Comparison of ENCODE assay signal across 1 cellular context in the genomic region with DNA sequence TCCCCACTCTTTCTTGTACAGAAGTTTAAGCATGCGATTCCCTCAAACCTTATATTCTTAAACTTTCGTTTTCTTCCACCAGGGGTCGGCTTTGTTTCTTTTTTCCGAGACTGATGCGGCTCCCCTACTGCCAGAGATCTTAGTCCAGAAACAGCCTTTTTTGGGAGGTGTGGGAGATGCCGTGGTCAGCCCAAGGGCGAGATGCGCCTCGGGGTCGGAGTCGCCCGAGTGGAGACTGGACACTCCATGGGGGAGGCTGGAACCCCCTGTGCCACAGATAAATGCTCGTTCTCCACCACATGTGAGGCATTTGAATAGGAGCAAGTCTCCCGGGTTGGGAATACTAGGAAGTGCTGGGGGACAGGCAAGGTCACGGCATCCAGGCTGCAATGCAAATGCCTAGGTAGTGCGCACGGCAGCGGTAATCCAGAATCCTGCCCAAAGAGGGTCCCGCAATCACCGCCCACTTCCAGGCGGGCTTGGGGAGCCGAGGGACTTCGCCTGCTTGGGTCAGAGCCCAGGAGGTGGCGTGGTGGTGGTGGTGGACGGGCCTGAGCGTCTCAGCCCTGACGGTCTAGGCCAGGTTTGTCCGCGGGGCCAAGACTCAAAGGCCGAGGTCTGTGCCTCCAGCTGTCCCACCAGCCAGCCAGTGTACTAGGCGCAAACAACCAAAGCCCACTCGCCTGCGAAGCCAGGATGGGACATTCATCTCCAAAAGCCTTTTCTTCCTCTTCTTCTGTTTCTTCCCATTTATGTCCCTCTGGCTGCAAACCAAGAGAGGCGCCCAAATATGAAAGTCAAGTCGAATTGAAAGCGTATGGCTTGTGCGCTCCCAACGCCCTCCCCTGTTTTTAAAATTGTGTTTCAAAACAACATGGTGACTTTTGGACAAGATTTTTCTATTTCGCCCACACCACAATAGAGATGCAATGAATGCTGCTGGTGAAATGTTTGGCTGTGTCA.
A peak's percentile ranks its signal among the peaks of the same experiment; 100 is the strongest.
TF ChIP-seq lines count a peak whose summit lies in the region.

No MANE protein-coding gene starts in this region.

TF ChIP-seq in HepG2, 621 proteins besides CTCF, POLR2A, EP300 and RAD21 (continued from another document):
- TF ChIP-seq, protein P1, sequence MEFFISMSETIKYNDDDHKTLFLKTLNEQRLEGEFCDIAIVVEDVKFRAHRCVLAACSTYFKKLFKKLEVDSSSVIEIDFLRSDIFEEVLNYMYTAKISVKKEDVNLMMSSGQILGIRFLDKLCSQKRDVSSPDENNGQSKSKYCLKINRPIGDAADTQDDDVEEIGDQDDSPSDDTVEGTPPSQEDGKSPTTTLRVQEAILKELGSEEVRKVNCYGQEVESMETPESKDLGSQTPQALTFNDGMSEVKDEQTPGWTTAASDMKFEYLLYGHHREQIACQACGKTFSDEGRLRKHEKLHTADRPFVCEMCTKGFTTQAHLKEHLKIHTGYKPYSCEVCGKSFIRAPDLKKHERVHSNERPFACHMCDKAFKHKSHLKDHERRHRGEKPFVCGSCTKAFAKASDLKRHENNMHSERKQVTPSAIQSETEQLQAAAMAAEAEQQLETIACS (CRISPR knock-in tag; IDR thresholded peaks at IDR 0.05) = no peak
- 0 out of 2 replicates have a peak, but pooled peaks have one; percentile 31 for TF ChIP-seq CAMTA2 (CRISPR knock-in tag; IDR thresholded peaks at IDR 0.05; ENCODE audit: borderline replicate concordance)
- TF ChIP-seq, protein P2, sequence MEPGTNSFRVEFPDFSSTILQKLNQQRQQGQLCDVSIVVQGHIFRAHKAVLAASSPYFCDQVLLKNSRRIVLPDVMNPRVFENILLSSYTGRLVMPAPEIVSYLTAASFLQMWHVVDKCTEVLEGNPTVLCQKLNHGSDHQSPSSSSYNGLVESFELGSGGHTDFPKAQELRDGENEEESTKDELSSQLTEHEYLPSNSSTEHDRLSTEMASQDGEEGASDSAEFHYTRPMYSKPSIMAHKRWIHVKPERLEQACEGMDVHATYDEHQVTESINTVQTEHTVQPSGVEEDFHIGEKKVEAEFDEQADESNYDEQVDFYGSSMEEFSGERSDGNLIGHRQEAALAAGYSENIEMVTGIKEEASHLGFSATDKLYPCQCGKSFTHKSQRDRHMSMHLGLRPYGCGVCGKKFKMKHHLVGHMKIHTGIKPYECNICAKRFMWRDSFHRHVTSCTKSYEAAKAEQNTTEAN (CRISPR knock-in tag; conservative IDR thresholded peaks at IDR 0.05) = no peak
- TF ChIP-seq TMF1 (CRISPR knock-in tag; IDR thresholded peaks at IDR 0.05; ENCODE audit: low read depth) = no peak
- TF ChIP-seq, protein P3, sequence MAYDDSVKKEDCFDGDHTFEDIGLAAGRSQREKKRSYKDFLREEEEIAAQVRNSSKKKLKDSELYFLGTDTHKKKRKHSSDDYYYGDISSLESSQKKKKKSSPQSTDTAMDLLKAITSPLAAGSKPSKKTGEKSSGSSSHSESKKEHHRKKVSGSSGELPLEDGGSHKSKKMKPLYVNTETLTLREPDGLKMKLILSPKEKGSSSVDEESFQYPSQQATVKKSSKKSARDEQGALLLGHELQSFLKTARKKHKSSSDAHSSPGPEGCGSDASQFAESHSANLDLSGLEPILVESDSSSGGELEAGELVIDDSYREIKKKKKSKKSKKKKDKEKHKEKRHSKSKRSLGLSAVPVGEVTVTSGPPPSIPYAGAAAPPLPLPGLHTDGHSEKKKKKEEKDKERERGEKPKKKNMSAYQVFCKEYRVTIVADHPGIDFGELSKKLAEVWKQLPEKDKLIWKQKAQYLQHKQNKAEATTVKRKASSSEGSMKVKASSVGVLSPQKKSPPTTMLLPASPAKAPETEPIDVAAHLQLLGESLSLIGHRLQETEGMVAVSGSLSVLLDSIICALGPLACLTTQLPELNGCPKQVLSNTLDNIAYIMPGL (CRISPR knock-in tag; IDR thresholded peaks at IDR 0.05; ENCODE audit: borderline replicate concordance in 1 of 2, low read depth in 1 of 2) = peak; percentile 26 to 40; a peak in 1 of 4 replicates
- TF ChIP-seq FOXM1 (CRISPR knock-in tag; IDR thresholded peaks at IDR 0.05) = no peak
- TF ChIP-seq, protein P4, sequence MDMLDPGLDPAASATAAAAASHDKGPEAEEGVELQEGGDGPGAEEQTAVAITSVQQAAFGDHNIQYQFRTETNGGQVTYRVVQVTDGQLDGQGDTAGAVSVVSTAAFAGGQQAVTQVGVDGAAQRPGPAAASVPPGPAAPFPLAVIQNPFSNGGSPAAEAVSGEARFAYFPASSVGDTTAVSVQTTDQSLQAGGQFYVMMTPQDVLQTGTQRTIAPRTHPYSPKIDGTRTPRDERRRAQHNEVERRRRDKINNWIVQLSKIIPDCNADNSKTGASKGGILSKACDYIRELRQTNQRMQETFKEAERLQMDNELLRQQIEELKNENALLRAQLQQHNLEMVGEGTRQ (IDR thresholded peaks at IDR 0.05; ENCODE audit: low read depth, low read length) = no peak
- TF ChIP-seq, protein P4 (CRISPR knock-in tag; IDR thresholded peaks at IDR 0.05; ENCODE audit: borderline replicate concordance) = no peak
- no peak for TF ChIP-seq ZNF24 (IDR thresholded peaks at IDR 0.05)
- TF ChIP-seq, protein P5, sequence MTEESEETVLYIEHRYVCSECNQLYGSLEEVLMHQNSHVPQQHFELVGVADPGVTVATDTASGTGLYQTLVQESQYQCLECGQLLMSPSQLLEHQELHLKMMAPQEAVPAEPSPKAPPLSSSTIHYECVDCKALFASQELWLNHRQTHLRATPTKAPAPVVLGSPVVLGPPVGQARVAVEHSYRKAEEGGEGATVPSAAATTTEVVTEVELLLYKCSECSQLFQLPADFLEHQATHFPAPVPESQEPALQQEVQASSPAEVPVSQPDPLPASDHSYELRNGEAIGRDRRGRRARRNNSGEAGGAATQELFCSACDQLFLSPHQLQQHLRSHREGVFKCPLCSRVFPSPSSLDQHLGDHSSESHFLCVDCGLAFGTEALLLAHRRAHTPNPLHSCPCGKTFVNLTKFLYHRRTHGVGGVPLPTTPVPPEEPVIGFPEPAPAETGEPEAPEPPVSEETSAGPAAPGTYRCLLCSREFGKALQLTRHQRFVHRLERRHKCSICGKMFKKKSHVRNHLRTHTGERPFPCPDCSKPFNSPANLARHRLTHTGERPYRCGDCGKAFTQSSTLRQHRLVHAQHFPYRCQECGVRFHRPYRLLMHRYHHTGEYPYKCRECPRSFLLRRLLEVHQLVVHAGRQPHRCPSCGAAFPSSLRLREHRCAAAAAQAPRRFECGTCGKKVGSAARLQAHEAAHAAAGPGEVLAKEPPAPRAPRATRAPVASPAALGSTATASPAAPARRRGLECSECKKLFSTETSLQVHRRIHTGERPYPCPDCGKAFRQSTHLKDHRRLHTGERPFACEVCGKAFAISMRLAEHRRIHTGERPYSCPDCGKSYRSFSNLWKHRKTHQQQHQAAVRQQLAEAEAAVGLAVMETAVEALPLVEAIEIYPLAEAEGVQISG (CRISPR knock-in tag; IDR thresholded peaks at IDR 0.05) = 0 out of 2 replicates have a peak, but pooled peaks have one; percentile 13
- no peak for TF ChIP-seq XBP1 (CRISPR knock-in tag; IDR thresholded peaks at IDR 0.05)
- no peak for TF ChIP-seq HNRNPUL1 (IDR thresholded peaks at IDR 0.05; ENCODE audit: low read depth, low read length)
- no peak for TF ChIP-seq ZNF75D (CRISPR knock-in tag; IDR thresholded peaks at IDR 0.05; ENCODE audit: borderline replicate concordance)
- no peak for TF ChIP-seq GABPB1 (CRISPR knock-in tag; IDR thresholded peaks at IDR 0.05)
- TF ChIP-seq, protein P6, sequence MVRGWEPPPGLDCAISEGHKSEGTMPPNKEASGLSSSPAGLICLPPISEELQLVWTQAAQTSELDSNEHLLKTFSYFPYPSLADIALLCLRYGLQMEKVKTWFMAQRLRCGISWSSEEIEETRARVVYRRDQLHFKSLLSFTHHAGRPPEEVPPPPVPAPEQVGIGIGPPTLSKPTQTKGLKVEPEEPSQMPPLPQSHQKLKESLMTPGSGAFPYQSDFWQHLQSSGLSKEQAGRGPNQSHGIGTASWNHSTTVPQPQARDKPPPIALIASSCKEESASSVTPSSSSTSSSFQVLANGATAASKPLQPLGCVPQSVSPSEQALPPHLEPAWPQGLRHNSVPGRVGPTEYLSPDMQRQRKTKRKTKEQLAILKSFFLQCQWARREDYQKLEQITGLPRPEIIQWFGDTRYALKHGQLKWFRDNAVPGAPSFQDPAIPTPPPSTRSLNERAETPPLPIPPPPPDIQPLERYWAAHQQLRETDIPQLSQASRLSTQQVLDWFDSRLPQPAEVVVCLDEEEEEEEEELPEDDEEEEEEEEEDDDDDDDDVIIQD (CRISPR knock-in tag; IDR thresholded peaks at IDR 0.05; ENCODE audit: low read depth) = no peak
- peak; percentile 61; the same call in 1 of the 2 replicates for TF ChIP-seq RNF2 (conservative IDR thresholded peaks at IDR 0.05; ENCODE audit: low read depth)
- TF ChIP-seq PITX1 (CRISPR knock-in tag; IDR thresholded peaks at IDR 0.05) = no peak
- TF ChIP-seq, protein P7, sequence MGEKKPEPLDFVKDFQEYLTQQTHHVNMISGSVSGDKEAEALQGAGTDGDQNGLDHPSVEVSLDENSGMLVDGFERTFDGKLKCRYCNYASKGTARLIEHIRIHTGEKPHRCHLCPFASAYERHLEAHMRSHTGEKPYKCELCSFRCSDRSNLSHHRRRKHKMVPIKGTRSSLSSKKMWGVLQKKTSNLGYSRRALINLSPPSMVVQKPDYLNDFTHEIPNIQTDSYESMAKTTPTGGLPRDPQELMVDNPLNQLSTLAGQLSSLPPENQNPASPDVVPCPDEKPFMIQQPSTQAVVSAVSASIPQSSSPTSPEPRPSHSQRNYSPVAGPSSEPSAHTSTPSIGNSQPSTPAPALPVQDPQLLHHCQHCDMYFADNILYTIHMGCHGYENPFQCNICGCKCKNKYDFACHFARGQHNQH (CRISPR knock-in tag; IDR thresholded peaks at IDR 0.05) = 0 out of 2 replicates have a peak, but pooled peaks have one; percentile 16
- TF ChIP-seq, protein P8, sequence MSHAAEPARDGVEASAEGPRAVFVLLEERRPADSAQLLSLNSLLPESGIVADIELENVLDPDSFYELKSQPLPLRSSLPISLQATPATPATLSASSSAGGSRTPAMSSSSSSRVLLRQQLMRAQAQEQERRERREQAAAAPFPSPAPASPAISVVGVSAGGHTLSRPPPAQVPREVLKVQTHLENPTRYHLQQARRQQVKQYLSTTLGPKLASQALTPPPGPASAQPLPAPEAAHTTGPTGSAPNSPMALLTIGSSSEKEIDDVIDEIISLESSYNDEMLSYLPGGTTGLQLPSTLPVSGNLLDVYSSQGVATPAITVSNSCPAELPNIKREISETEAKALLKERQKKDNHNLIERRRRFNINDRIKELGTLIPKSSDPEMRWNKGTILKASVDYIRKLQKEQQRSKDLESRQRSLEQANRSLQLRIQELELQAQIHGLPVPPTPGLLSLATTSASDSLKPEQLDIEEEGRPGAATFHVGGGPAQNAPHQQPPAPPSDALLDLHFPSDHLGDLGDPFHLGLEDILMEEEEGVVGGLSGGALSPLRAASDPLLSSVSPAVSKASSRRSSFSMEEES (CRISPR knock-in tag; IDR thresholded peaks at IDR 0.05) = no peak
- no peak for TF ChIP-seq PCBP2 (optimal IDR thresholded peaks at IDR 0.05; ENCODE audit: low read depth, low read length, poor library complexity, severe bottlenecking)
- TF ChIP-seq SMAD1 (CRISPR knock-in tag; IDR thresholded peaks at IDR 0.05; ENCODE audit: borderline replicate concordance, low read depth) = peak; percentile 36; the same call in 1 of the 2 replicates
- TF ChIP-seq ZNF12 (CRISPR knock-in tag; IDR thresholded peaks at IDR 0.05) = no peak
- peak; percentile 30; the same call in 1 of the 2 replicates for TF ChIP-seq PHF8 (CRISPR knock-in tag; IDR thresholded peaks at IDR 0.05)
- no peak for TF ChIP-seq IKZF1 (IDR thresholded peaks at IDR 0.05)
- TF ChIP-seq RFXANK (CRISPR knock-in tag; IDR thresholded peaks at IDR 0.05) = no peak
- TF ChIP-seq, protein P9, sequence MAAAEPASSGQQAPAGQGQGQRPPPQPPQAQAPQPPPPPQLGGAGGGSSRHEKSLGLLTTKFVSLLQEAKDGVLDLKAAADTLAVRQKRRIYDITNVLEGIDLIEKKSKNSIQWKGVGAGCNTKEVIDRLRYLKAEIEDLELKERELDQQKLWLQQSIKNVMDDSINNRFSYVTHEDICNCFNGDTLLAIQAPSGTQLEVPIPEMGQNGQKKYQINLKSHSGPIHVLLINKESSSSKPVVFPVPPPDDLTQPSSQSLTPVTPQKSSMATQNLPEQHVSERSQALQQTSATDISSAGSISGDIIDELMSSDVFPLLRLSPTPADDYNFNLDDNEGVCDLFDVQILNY (CRISPR knock-in tag; conservative IDR thresholded peaks at IDR 0.05) = no peak
- TF ChIP-seq BCL6 (CRISPR knock-in tag; IDR thresholded peaks at IDR 0.05) = no peak
- TF ChIP-seq, protein P10, sequence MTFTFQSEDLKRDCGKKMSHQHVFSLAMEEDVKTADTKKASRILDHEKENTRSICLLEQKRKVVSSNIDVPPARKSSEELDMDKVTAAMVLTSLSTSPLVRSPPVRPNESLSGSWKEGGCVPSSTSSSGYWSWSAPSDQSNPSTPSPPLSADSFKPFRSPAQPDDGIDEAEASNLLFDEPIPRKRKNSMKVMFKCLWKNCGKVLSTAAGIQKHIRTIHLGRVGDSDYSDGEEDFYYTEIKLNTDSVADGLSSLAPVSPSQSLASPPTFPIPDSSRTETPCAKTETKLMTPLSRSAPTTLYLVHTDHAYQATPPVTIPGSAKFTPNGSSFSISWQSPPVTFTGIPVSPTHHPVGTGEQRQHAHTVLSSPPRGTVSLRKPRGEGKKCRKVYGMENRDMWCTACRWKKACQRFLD (CRISPR knock-in tag; IDR thresholded peaks at IDR 0.05; ENCODE audit: borderline replicate concordance) = no peak
- no peak for TF ChIP-seq ZNF124 (CRISPR knock-in tag; IDR thresholded peaks at IDR 0.05)
- no peak for TF ChIP-seq CC2D1A (CRISPR knock-in tag; IDR thresholded peaks at IDR 0.05)
TF ChIP-seq in HepG2: peak in this region for 55.
